29 cellular contexts compared by ENCODE assay signal in the genomic region with DNA sequence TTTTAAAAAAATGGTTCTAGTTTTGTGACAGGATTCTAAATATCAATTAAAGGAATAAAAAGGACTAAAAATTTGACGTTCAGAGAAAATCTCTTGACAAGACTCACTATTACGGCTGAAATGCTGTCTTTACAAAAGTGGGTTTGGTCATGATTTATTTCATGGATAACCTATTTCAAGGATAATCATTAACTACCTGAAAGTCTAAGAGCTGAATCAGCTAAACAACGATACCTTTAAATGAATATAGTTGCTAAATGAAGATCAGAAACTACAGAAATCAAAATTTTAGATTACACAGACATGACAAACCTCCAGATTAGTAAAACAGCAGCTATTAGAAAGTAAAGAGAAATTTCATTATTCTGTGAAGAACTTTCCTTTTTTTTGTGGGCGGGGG. TPM values are rescaled to one million over a fixed set of nuclear protein-coding genes. Genes with fewer than 3 reads are reported as not detected.
DNase-seq lines count a peak whose midpoint lies in the region; ATAC-seq and TF ChIP-seq lines count a peak whose summit lies in the region.
"Had no signal": no experiment of that assay in that cellular context is flagged by ENCODE, and none has a peak within 500 bp of the region (broad histone marks: within the 10 kb centered on the region; RNA-seq: fewer than 3 reads in every experiment).

No MANE protein-coding gene starts in this region.

- H3K4me1 Mint-ChIP-seq in stimulated activated memory B cell treated with anti-CD40 and anti-IgM and Interleukin-4, amounts not matched to agents 10 μg/mL and 1 μg/mL and 100 μg/mL, for 72 hours = peaks cover 5% of the 10 kb centered on the region

- intact Hi-C loops in posterior cingulate gyrus (cut with DNase I) (no loop called here), right cardiac atrium (cut with DNase I) (no loop called here)

- H3K9me3 Mint-ChIP-seq in stimulated activated memory B cell treated with anti-CD40 and anti-IgM and Interleukin-4, amounts not matched to agents 10 μg/mL and 1 μg/mL and 100 μg/mL, for 72 hours = no peaks in the 10 kb centered on the region
- H3K9me3 Mint-ChIP-seq: CD14-positive monocyte; CD8-positive, alpha-beta memory T cell had no signal

- 65% methylated on average over 4 of the region's 4 CpGs for WGBS in hepatocyte (ENCODE audit: low lambda C conversion rate, missing lambda C conversion rate)
- WGBS in right cardiac atrium = 96% methylated on average over 4 of the region's 4 CpGs

- ATAC-seq in left lobe of liver (peak; percentile 52), HG02588 (IDR thresholded peaks at IDR 0.05; ENCODE audit: unreplicated experiment) (no peak), right cardiac atrium (no peak)
- ATAC-seq in stimulated activated memory B cell treated with anti-CD40 and anti-IgM and Interleukin-4, amounts not matched to agents 10 μg/mL and 1 μg/mL and 100 μg/mL, for 72 hours = no peak
- ATAC-seq: GM12878, HCT116 had no signal

- H3K4me2 ChIP-seq in hepatocyte = peak overlapping the region; percentile 20

- H3K4me3 Mint-ChIP-seq in stimulated activated memory B cell treated with anti-CD40 and anti-IgM and Interleukin-4, amounts not matched to agents 10 μg/mL and 1 μg/mL and 100 μg/mL, for 72 hours = no peak overlapping the region
- H3K4me3 Mint-ChIP-seq: CD14-positive monocyte; CD8-positive, alpha-beta memory T cell had no signal

- no peaks in the 10 kb centered on the region for H3K27me3 Mint-ChIP-seq in stimulated activated memory B cell treated with anti-CD40 and anti-IgM and Interleukin-4, amounts not matched to agents 10 μg/mL and 1 μg/mL and 100 μg/mL, for 72 hours
- H3K27me3 Mint-ChIP-seq: CD8-positive, alpha-beta memory T cell had no signal

- H3K4me3 ChIP-seq in hepatocyte (no peak overlapping the region), right cardiac atrium (ENCODE audit: low read length) (no peak overlapping the region)
- H3K4me3 ChIP-seq: GM12878, Peyer's patch, SK-N-MC had no signal

- H3K9me3 ChIP-seq in hepatocyte (ENCODE audit: low read depth) = no peaks in the 10 kb centered on the region
- H3K9me3 ChIP-seq in right cardiac atrium (ENCODE audit: control insufficient read depth, low read length) = no peaks in the 10 kb centered on the region
- H3K9me3 ChIP-seq: BE2C, Peyer's patch had no signal

- DNase-seq in ACHN (peak; percentile 68), hepatocyte (ENCODE audit: low spot score) (no peak), left lobe of liver (ENCODE audit: low spot score) (no peak), posterior cingulate gyrus (no peak), right cardiac atrium (no peak)
- DNase-seq: BE2C; CD8-positive, alpha-beta memory T cell; DMS 273 treated with DMSO at 0.1 percent for 48 hours; DMS79; EL; GDM1; NCI-H1048; NCI-H1417; NCI-H1694 treated with DMSO at 0.1 percent for 48 hours; NCI-H2081; NCI-H2171; NCI-H226; NCI-H510A; NCI-H69; OCI-M1; Peyer's patch; SIG-M5 had no signal

- H3K36me3 ChIP-seq in hepatocyte (replicated peaks; ENCODE audit: insufficient read depth, low read depth) = no peaks in the 10 kb centered on the region
- H3K36me3 ChIP-seq: BE2C, Peyer's patch had no signal

- in situ Hi-C loops in ACHN (cut with HindIII; ENCODE audit: low pct_ligation_motif_present, low pct_unique_long_range_greater_than_20kb, low sequenced_read_pairs) = no loop called here

- peaks cover 30% of the 10 kb centered on the region for H3K36me3 Mint-ChIP-seq in stimulated activated memory B cell treated with anti-CD40 and anti-IgM and Interleukin-4, amounts not matched to agents 10 μg/mL and 1 μg/mL and 100 μg/mL, for 72 hours

- H3K4me1 ChIP-seq in hepatocyte (ENCODE audit: insufficient read depth) (no peaks in the 10 kb centered on the region), right cardiac atrium (ENCODE audit: control insufficient read depth, insufficient read depth, low read length) (no peaks in the 10 kb centered on the region)
- H3K4me1 ChIP-seq: BE2C, Peyer's patch had no signal

- H3K27me3 ChIP-seq in hepatocyte = no peaks in the 10 kb centered on the region
- no peaks in the 10 kb centered on the region for H3K27me3 ChIP-seq in right cardiac atrium (ENCODE audit: control insufficient read depth, insufficient read depth)
- H3K27me3 ChIP-seq: BE2C, Peyer's patch had no signal

- TF ChIP-seq CTCF in hepatocyte (IDR thresholded peaks at IDR 0.05; ENCODE audit: poor library complexity) = no peak

- no peaks in the 10 kb centered on the region for H3K9me2 ChIP-seq in hepatocyte (replicated peaks; ENCODE audit: insufficient read depth)

- H2AFZ ChIP-seq in hepatocyte = no peak overlapping the region

- no peaks in the 10 kb centered on the region for H4K20me1 ChIP-seq in hepatocyte (ENCODE audit: insufficient read depth, poor library complexity, severe bottlenecking)

- H3K27ac ChIP-seq in hepatocyte (no peak overlapping the region), right cardiac atrium (ENCODE audit: low read length) (no peak overlapping the region)
- H3K27ac ChIP-seq: HL-60, Peyer's patch, SK-N-MC had no signal

- no peaks in the 10 kb centered on the region for H3K79me2 ChIP-seq in hepatocyte

- H3K27ac Mint-ChIP-seq in stimulated activated memory B cell treated with anti-CD40 and anti-IgM and Interleukin-4, amounts not matched to agents 10 μg/mL and 1 μg/mL and 100 μg/mL, for 72 hours = peak overlapping the region; percentile 16

RNA-seq across cellular contexts. Expression of a gene that starts 35.7 kb away (rescaled TPM):
- 10.0 and 14.0 TPM in 2 replicates for total RNA-seq in hepatocyte
- 2.5 and 3.0 TPM in 2 replicates for polyA plus RNA-seq in hepatocyte
- total RNA-seq in left lobe of liver = 6.6 TPM
- 1 to 10 TPM; 6.6 to 7.9 (median 7.4) TPM for total RNA-seq in right cardiac atrium
- polyA plus RNA-seq in right cardiac atrium = 3.8 TPM
